In genomic region chr5:61329729-61330128, GRCh38 we compare ENCODE assay signal across 8 cellular contexts. TPM values are rescaled to one million over a fixed set of nuclear protein-coding genes. Genes with fewer than 3 reads are reported as not detected.
A peak's percentile ranks its signal among the peaks of the same experiment; 100 is the strongest.
DNase-seq lines count a peak whose midpoint lies in the region; ATAC-seq and TF ChIP-seq lines count a peak whose summit lies in the region.

No MANE protein-coding gene starts in this region.

- TF ChIP-seq CTCF in heart left ventricle (IDR thresholded peaks at IDR 0.05), result no peak
- TF ChIP-seq CTCF in activated CD8-positive, alpha-beta T cell treated with anti-CD3 and anti-CD28 coated beads for 36 hours (IDR thresholded peaks at IDR 0.05), result no peak
- no peak for TF ChIP-seq CTCF in suprapubic skin (IDR thresholded peaks at IDR 0.05)

- no peaks in the 10 kb centered on the region for H3K9me3 ChIP-seq in heart left ventricle
- H3K9me3 ChIP-seq in iPS-20b (ENCODE audit: insufficient read depth, low read depth, low read length), result no peaks in the 10 kb centered on the region
- H3K9me3 ChIP-seq in suprapubic skin, result no peaks in the 10 kb centered on the region

- H3K4me1 ChIP-seq in heart left ventricle, result peaks cover 2 to 49% (median 16%) of the 10 kb centered on the region in 12 donors
- peaks cover 18% of the 10 kb centered on the region for H3K4me1 ChIP-seq in iPS-20b (ENCODE audit: insufficient read depth, low read length)
- peaks cover 36% of the 10 kb centered on the region for H3K4me1 ChIP-seq in suprapubic skin

- no peaks in the 10 kb centered on the region for H3K27me3 ChIP-seq in heart left ventricle
- H3K27me3 ChIP-seq in iPS-20b (ENCODE audit: insufficient read depth, low read length), result peaks cover 70% of the 10 kb centered on the region
- H3K27me3 ChIP-seq in suprapubic skin, result no peaks in the 10 kb centered on the region

- H3K4me3 Mint-ChIP-seq in activated CD8-positive, alpha-beta T cell treated with anti-CD3 and anti-CD28 coated beads for 36 hours, result peak overlapping the region; percentile 58

- peaks cover 14% of the 10 kb centered on the region for H3K27me3 Mint-ChIP-seq in activated CD8-positive, alpha-beta T cell treated with anti-CD3 and anti-CD28 coated beads for 36 hours

- no peak for TF ChIP-seq POLR2A in heart left ventricle (IDR thresholded peaks at IDR 0.05)
- no peak for TF ChIP-seq POLR2A in suprapubic skin (IDR thresholded peaks at IDR 0.05)

- WGBS in heart left ventricle, 4 donors, result 66 to 77% (median 69%) methylated on average over 8 of the region's 8 CpGs
- WGBS in suprapubic skin, result 70% methylated on average over 8 of the region's 8 CpGs

- POLR2A ChIA-PET in activated CD8-positive, alpha-beta T cell treated with anti-CD3 and anti-CD28 coated beads for 36 hours (lab: Charles Lee), result no interaction called here

- H3K9me3 Mint-ChIP-seq in activated CD8-positive, alpha-beta T cell treated with anti-CD3 and anti-CD28 coated beads for 36 hours, result no peaks in the 10 kb centered on the region

- H3K4me3 ChIP-seq in heart left ventricle, result peak overlapping the region in 8 of 12 donors; percentile 69 to 95 (median 88)
- peak overlapping the region; percentile 91 for H3K4me3 ChIP-seq in iPS-20b (ENCODE audit: low read length)
- peak overlapping the region; percentile 87 for H3K4me3 ChIP-seq in suprapubic skin

- no peak for ATAC-seq in heart left ventricle
- ATAC-seq in Right ventricle myocardium superior (ENCODE audit: poor library complexity), result no peak
- peak; percentile 6 for ATAC-seq in activated CD8-positive, alpha-beta T cell treated with anti-CD3 and anti-CD28 coated beads for 36 hours
- no peak for ATAC-seq in HG02588 (IDR thresholded peaks at IDR 0.05; ENCODE audit: unreplicated experiment)

- peaks cover 42% of the 10 kb centered on the region for H3K4me1 Mint-ChIP-seq in activated CD8-positive, alpha-beta T cell treated with anti-CD3 and anti-CD28 coated beads for 36 hours (ENCODE audit: low read depth)

- intact Hi-C loops in heart left ventricle (cut with DNase I) (loop anchor here (2.0 to 10.0 kb wide), 15 partner anchors 73 to 485 kb away; partner anchors contain the start of genes SMIM15 (in 8 of the 10), ERCC8 (in 4 of the 10) and NDUFAF2 (in 4 of the 10)), Right ventricle myocardium superior (cut with DNase I) (loop anchor here (5.0 kb wide), 3 partner anchors 78 to 298 kb away; partner anchors contain the start of gene SMIM15)
- intact Hi-C loops in activated CD8-positive, alpha-beta T cell treated with anti-CD3 and anti-CD28 coated beads for 36 hours (cut with micrococcal nuclease), result loop anchor here (5.0 kb wide), 2 partner anchors 52 to 78 kb away; no protein-coding TSS in a partner anchor

- no peak overlapping the region for H3K9ac ChIP-seq in iPS-20b (ENCODE audit: low read depth, low read length)

- no peaks in the 10 kb centered on the region for H3K36me3 ChIP-seq in heart left ventricle
- H3K36me3 ChIP-seq in iPS-20b (ENCODE audit: insufficient read depth, low read depth, low read length), result no peaks in the 10 kb centered on the region
- no peaks in the 10 kb centered on the region for H3K36me3 ChIP-seq in suprapubic skin

- peak overlapping the region in 11 of 12 donors; percentile 87 to 98 (median 95) for H3K27ac ChIP-seq in heart left ventricle
- H3K27ac ChIP-seq in iPS-20b (ENCODE audit: low read length), result no peak overlapping the region
- H3K27ac ChIP-seq in suprapubic skin, result peak overlapping the region; percentile 83

- no peak overlapping the region for H3K27ac Mint-ChIP-seq in activated CD8-positive, alpha-beta T cell treated with anti-CD3 and anti-CD28 coated beads for 36 hours

- TF ChIP-seq EP300 in suprapubic skin (IDR thresholded peaks at IDR 0.05), result no peak

- CTCF ChIA-PET in activated CD8-positive, alpha-beta T cell treated with anti-CD3 and anti-CD28 coated beads for 36 hours (lab: Charles Lee), result interaction anchor here (1.4 to 1.9 kb wide), 4 partner anchors 52 to 371 kb away, joined by 3 to 4 read pairs (median 3); no protein-coding TSS in a partner anchor

- H3K36me3 Mint-ChIP-seq in activated CD8-positive, alpha-beta T cell treated with anti-CD3 and anti-CD28 coated beads for 36 hours (ENCODE audit: low read depth), result peaks cover 2% of the 10 kb centered on the region

- no peak for DNase-seq in heart left ventricle
- DNase-seq in Right ventricle myocardium superior, result no peak
- peak; percentile 63 for DNase-seq in activated CD8-positive, alpha-beta T cell treated with anti-CD3 and anti-CD28 coated beads for 36 hours
- no peak for DNase-seq in suprapubic skin (ENCODE audit: low spot score in 2 of 2)
- DNase-seq in hepatic stellate cell (ENCODE audit: low spot score), result no peak
- DNase-seq in DMS 273 (lab: John Stamatoyannopoulos, UW; ENCODE audit: unreplicated experiment), result no peak

RNA-seq across cellular contexts. Expression of gene ZSWIM6, which starts 2.3 kb away (rescaled TPM):
- total RNA-seq in heart left ventricle (10 to 100 TPM in 2 of 9 donors, 1 to 10 TPM in 7; 4.5 to 14.9 (median 6.9) TPM), Right ventricle myocardium superior (6.6 TPM), suprapubic skin (10 to 100 TPM in 1 of 4 donors, 1 to 10 TPM in 3; 7.3 to 12.2 (median 8.2) TPM)
- 1 to 10 TPM; 1.9 to 3.8 TPM for polyA plus RNA-seq in heart left ventricle
- 1 to 10 TPM; 4.4 TPM for total RNA-seq in activated CD8-positive, alpha-beta T cell treated with anti-CD3 and anti-CD28 coated beads for 36 hours
